Comparison of ENCODE assay signal across 8 cellular contexts in genomic region chr2:193868132-193868531, GRCh38.
"Had no signal": no experiment of that assay in that cellular context is flagged by ENCODE, and none has a peak within 500 bp of the region (broad histone marks: within the 10 kb centered on the region; RNA-seq: fewer than 3 reads in every experiment).

No MANE protein-coding gene starts in this region.

- H3K27ac Mint-ChIP-seq: IgD-negative memory B cell had no signal

- ATAC-seq: HepG2, K562 had no signal

- H3K36me3 Mint-ChIP-seq: IgD-negative memory B cell had no signal

- H3K9ac ChIP-seq: KMS-11 had no signal

- H3K4me2 ChIP-seq: KMS-11 had no signal

- H3K27me3 Mint-ChIP-seq: IgD-negative memory B cell had no signal

- H3K4me3 ChIP-seq: K562 had no signal

- H3K4me3 Mint-ChIP-seq: IgD-negative memory B cell had no signal

- DNase-seq: IMR-90, KBM-7, KG1 had no signal

- H3K27ac ChIP-seq: HL-60, KMS-11 had no signal

- H3K4me1 Mint-ChIP-seq: IgD-negative memory B cell had no signal
